ENCODE assay signal across 23 cellular contexts in genomic region chr6:162829013-162829742, GRCh38.
DNase-seq lines count a peak whose midpoint lies in the region; ATAC-seq and TF ChIP-seq lines count a peak whose summit lies in the region.
"Had no signal": no experiment of that assay in that cellular context is flagged by ENCODE, and none has a peak within 500 bp of the region (broad histone marks: within the 10 kb centered on the region; RNA-seq: fewer than 3 reads in every experiment).

No MANE protein-coding gene starts in this region.

- no peak overlapping the region for H3K4me2 ChIP-seq in PC-3 (ENCODE audit: low read length)
- H3K4me2 ChIP-seq: BLaER1 treated with 17β-estradiol and CSF1 and Interleukin-3, amounts not matched to agents 10 nM and 100 nM had no signal

- H3K4me3 ChIP-seq in PC-3 (ENCODE audit: low read length) (no peak overlapping the region), spleen (no peak overlapping the region), thyroid gland (replicated peaks in 1 of 3) (no peak overlapping the region)
- H3K4me3 ChIP-seq: BLaER1 treated with 17β-estradiol and CSF1 and Interleukin-3, amounts not matched to agents 10 nM and 100 nM; SJSA1 had no signal

- ATAC-seq in GM18867 (IDR thresholded peaks at IDR 0.05; ENCODE audit: unreplicated experiment) (peak; percentile 43), PC-3 (peak; percentile 57)
- ATAC-seq in effector memory CD8-positive, alpha-beta T cell (replicated peaks), result peak; percentile 27
- peak; percentile 76 for ATAC-seq in stimulated activated effector memory CD8-positive, alpha-beta T cell treated with anti-CD3 and anti-CD28 coated beads, Interleukin-12 subunit alpha, Interleukin-12 subunit beta, amount 100 ng/mL, for 72 hours
- ATAC-seq: CD8-positive, alpha-beta T cell; Right ventricle myocardium inferior had no signal

- H3K9me3 Mint-ChIP-seq in effector memory CD8-positive, alpha-beta T cell, result peaks cover 0 to 10% of the 10 kb centered on the region in 2 donors
- no peaks in the 10 kb centered on the region for H3K9me3 Mint-ChIP-seq in stimulated activated effector memory CD8-positive, alpha-beta T cell treated with anti-CD3 and anti-CD28 coated beads, Interleukin-12 subunit alpha, Interleukin-12 subunit beta, amount 100 ng/mL, for 72 hours
- H3K9me3 Mint-ChIP-seq: CD8-positive, alpha-beta T cell had no signal

- H3F3A ChIP-seq in PC-3 (ENCODE audit: low read length, unreplicated experiment), result no peaks in the 10 kb centered on the region

- H4K20me1 ChIP-seq in PC-3 (ENCODE audit: low read length), result no peaks in the 10 kb centered on the region
- H4K20me1 ChIP-seq: BLaER1 treated with 17β-estradiol and CSF1 and Interleukin-3, amounts not matched to agents 10 nM and 100 nM had no signal

- H3K27me3 ChIP-seq in PC-3 (ENCODE audit: low read length) (no peaks in the 10 kb centered on the region), spleen (replicated peaks in 1 of 7) (no peaks in the 10 kb centered on the region), thyroid gland (no peaks in the 10 kb centered on the region)
- H3K27me3 ChIP-seq: BLaER1 treated with 17β-estradiol and CSF1 and Interleukin-3, amounts not matched to agents 10 nM and 100 nM; SJSA1 had no signal

- BruUV-seq in PC-3 (replicated peaks; lab: Mats Ljungman, UMichigan), result no TSS peak

- DNase-seq in PC-3, result peak; percentile 36
- no peak for DNase-seq in effector memory CD8-positive, alpha-beta T cell
- no peak for DNase-seq in stimulated activated effector memory CD8-positive, alpha-beta T cell treated with anti-CD3 and anti-CD28 coated beads, Interleukin-12 subunit alpha, Interleukin-12 subunit beta, amount 100 ng/mL, for 72 hours (ENCODE audit: low spot score in 2 of 2)
- DNase-seq in HuH-7 (ENCODE audit: low spot score), result no peak
- no peak for DNase-seq in spleen
- no peak for DNase-seq in thyroid gland
- DNase-seq: ACHN; CD8-positive, alpha-beta T cell; DND-41; GOT3; HCEC 1CT; Karpas-422; MV-4-11; NCI-H1694 treated with DMSO at 0.1 percent for 48 hours; NCI-H2081 treated with DMSO at 0.1 percent for 48 hours; NCI-H2171 treated with DMSO at 0.1 percent for 48 hours; NCI-H446; NCI-H526; OCI-M1 had no signal

- H3K27ac Mint-ChIP-seq in effector memory CD8-positive, alpha-beta T cell, result peak overlapping the region in 1 of 2 donors; percentile 63
- H3K27ac Mint-ChIP-seq in stimulated activated effector memory CD8-positive, alpha-beta T cell treated with anti-CD3 and anti-CD28 coated beads, Interleukin-12 subunit alpha, Interleukin-12 subunit beta, amount 100 ng/mL, for 72 hours, result no peak overlapping the region
- H3K27ac Mint-ChIP-seq: CD8-positive, alpha-beta T cell had no signal

- no peak for TF ChIP-seq CTCF in PC-3 (conservative IDR thresholded peaks at IDR 0.05; ENCODE audit: low read depth, low read length)
- TF ChIP-seq CTCF in spleen (IDR thresholded peaks at IDR 0.05 in 8 of 11, conservative IDR thresholded peaks at IDR 0.05 in 3 of 11), result no peak
- TF ChIP-seq CTCF in thyroid gland (IDR thresholded peaks at IDR 0.05), result no peak

- H2AFZ ChIP-seq in PC-3 (ENCODE audit: low read length), result no peak overlapping the region

- peak overlapping the region; percentile 25; the same call in 1 of the 2 replicates for H3K27ac ChIP-seq in PC-3 (ENCODE audit: low read length)
- H3K27ac ChIP-seq in spleen, result no peak overlapping the region
- H3K27ac ChIP-seq in thyroid gland, result no peak overlapping the region
- H3K27ac ChIP-seq: BLaER1 treated with 17β-estradiol and CSF1 and Interleukin-3, amounts not matched to agents 10 nM and 100 nM; SJSA1 had no signal

- H3K27me3 Mint-ChIP-seq in effector memory CD8-positive, alpha-beta T cell, result no peaks in the 10 kb centered on the region

- no peaks in the 10 kb centered on the region for H3K79me2 ChIP-seq in PC-3 (ENCODE audit: low read length)

- POLR2A ChIA-PET in PC-3 (lab: Charles Lee; ENCODE audit: unreplicated experiment), result no interaction called here

- intact Hi-C loops in PC-3 (cut with micrococcal nuclease) (no loop called here), spleen (cut with DNase I; ENCODE audit: low total_unique reads) (no loop called here), thyroid gland (cut with DNase I) (no loop called here)

- no peaks in the 10 kb centered on the region for H3K9me3 ChIP-seq in PC-3 (ENCODE audit: low read length)
- peaks cover 0 to 11% (median 4%) of the 10 kb centered on the region in 8 donors for H3K9me3 ChIP-seq in spleen
- no peaks in the 10 kb centered on the region for H3K9me3 ChIP-seq in thyroid gland

- CTCF ChIA-PET in PC-3 (lab: Charles Lee), result no interaction called here

- H3K9ac ChIP-seq in PC-3 (ENCODE audit: low read length), result no peak overlapping the region
- H3K9ac ChIP-seq: BLaER1 treated with 17β-estradiol and CSF1 and Interleukin-3, amounts not matched to agents 10 nM and 100 nM had no signal

- peak overlapping the region in 1 of 2 donors; percentile 6 for H3K4me3 Mint-ChIP-seq in effector memory CD8-positive, alpha-beta T cell
- no peak overlapping the region for H3K4me3 Mint-ChIP-seq in stimulated activated effector memory CD8-positive, alpha-beta T cell treated with anti-CD3 and anti-CD28 coated beads, Interleukin-12 subunit alpha, Interleukin-12 subunit beta, amount 100 ng/mL, for 72 hours
- H3K4me3 Mint-ChIP-seq: CD8-positive, alpha-beta T cell had no signal

- no peaks in the 10 kb centered on the region for H3K9me2 ChIP-seq in PC-3 (replicated peaks; ENCODE audit: low read length)

- H3K36me3 Mint-ChIP-seq in effector memory CD8-positive, alpha-beta T cell (ENCODE audit: insufficient read depth), result peaks cover 3% of the 10 kb centered on the region
- no peaks in the 10 kb centered on the region for H3K36me3 Mint-ChIP-seq in stimulated activated effector memory CD8-positive, alpha-beta T cell treated with anti-CD3 and anti-CD28 coated beads, Interleukin-12 subunit alpha, Interleukin-12 subunit beta, amount 100 ng/mL, for 72 hours
- H3K36me3 Mint-ChIP-seq: CD8-positive, alpha-beta T cell had no signal

- WGBS in spleen, 5 donors, result 74 to 85% (median 77%) methylated on average over 8 of the region's 8 CpGs
- WGBS in thyroid gland, 2 donors, result 80 to 86% methylated on average over 8 of the region's 8 CpGs

- H3K36me3 ChIP-seq in PC-3 (ENCODE audit: low read depth, low read length), result no peaks in the 10 kb centered on the region
- H3K36me3 ChIP-seq in spleen, result no peaks in the 10 kb centered on the region
- no peaks in the 10 kb centered on the region for H3K36me3 ChIP-seq in thyroid gland
- H3K36me3 ChIP-seq: BLaER1 treated with 17β-estradiol and CSF1 and Interleukin-3, amounts not matched to agents 10 nM and 100 nM; SJSA1 had no signal

- H3K4me1 ChIP-seq in PC-3 (ENCODE audit: insufficient read depth, low read length) (no peaks in the 10 kb centered on the region), spleen (no peaks in the 10 kb centered on the region), thyroid gland (no peaks in the 10 kb centered on the region)
- H3K4me1 ChIP-seq: BLaER1 treated with 17β-estradiol and CSF1 and Interleukin-3, amounts not matched to agents 10 nM and 100 nM; SJSA1 had no signal

- TF ChIP-seq POLR2A in spleen (IDR thresholded peaks at IDR 0.05) (no peak), thyroid gland (IDR thresholded peaks at IDR 0.05) (no peak)

- peaks cover 0 to 10% of the 10 kb centered on the region in 2 donors for H3K4me1 Mint-ChIP-seq in effector memory CD8-positive, alpha-beta T cell (ENCODE audit: low read depth in 2 of 2)
- peaks cover 6% of the 10 kb centered on the region for H3K4me1 Mint-ChIP-seq in stimulated activated effector memory CD8-positive, alpha-beta T cell treated with anti-CD3 and anti-CD28 coated beads, Interleukin-12 subunit alpha, Interleukin-12 subunit beta, amount 100 ng/mL, for 72 hours
